In the genomic region with DNA sequence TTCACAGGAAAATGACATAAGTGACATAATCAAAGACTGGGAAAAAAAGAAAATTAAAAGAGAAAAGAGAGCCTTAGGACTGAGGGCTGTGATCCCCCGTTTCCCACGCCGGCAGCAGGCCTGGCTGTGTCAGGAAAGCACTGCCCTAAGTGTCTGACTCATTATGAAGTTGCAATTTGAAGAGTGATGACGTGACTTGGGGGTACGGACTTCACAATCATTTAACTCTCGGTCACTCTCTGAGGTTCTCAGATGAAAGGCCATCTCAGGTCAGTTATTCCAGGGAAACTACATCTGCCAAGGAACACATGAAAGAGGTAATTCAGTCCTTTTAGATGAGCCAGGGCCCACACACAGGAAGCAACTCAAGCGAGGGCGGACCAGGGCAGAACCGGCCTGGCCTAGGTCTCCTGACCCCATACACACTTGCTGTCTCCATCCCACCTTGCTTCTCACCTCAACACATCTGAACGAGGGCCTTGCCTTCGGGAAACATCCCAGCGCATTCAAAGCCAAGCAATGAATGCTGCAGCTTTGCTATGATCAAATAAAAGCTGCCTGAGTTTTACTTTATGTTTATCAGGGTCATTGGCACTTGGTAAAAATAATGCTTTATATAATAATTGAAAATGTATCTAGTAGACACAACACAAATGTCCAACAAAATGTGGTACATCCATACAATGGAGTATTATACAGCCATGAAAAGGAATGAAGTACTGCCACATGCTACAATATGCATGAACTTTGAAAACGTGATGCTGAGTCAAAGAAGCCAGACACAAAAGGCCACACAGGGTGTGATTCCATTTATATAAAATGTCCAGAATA, we compare ENCODE assay signal across 9 cellular contexts. TPM values are rescaled to one million over a fixed set of nuclear protein-coding genes. Genes with fewer than 3 reads are reported as not detected.
A peak's percentile ranks its signal among the peaks of the same experiment; 100 is the strongest.
DNase-seq lines count a peak whose midpoint lies in the region; ATAC-seq and TF ChIP-seq lines count a peak whose summit lies in the region.
"Had no signal": no experiment of that assay in that cellular context is flagged by ENCODE, and none has a peak within 500 bp of the region (broad histone marks: within the 10 kb centered on the region; RNA-seq: fewer than 3 reads in every experiment).

No MANE protein-coding gene starts in this region.

- CTCF ChIA-PET in activated CD4-positive, alpha-beta T cell treated with anti-CD3 and anti-CD28 coated beads for 36 hours (lab: Charles Lee) = no interaction called here
- CTCF ChIA-PET in activated CD4-positive, alpha-beta memory T cell treated with anti-CD3 and anti-CD28 coated beads for 36 hours (lab: Charles Lee) = no interaction called here

- DNase-seq in activated CD4-positive, alpha-beta T cell treated with anti-CD3 and anti-CD28 coated beads for 36 hours = peak; percentile 25
- no peak for DNase-seq in activated CD4-positive, alpha-beta T cell treated with anti-CD3 and anti-CD28 coated beads, Interleukin-2, amount 50 U/mL, for 48 hours
- peak; percentile 29 for DNase-seq in activated CD4-positive, alpha-beta memory T cell treated with anti-CD3 and anti-CD28 coated beads for 36 hours
- DNase-seq in heart right ventricle (peak; percentile 43 to 54), spleen (peak; percentile 72), GF-D8 (lab: John Stamatoyannopoulos, UW) (no peak)
- no peak for DNase-seq in activated CD4-positive, alpha-beta T cell treated with anti-CD3 and anti-CD28 coated beads, Interleukin-2, amount 50 U/mL, for 4 hours

- H3K36me3 Mint-ChIP-seq in activated CD4-positive, alpha-beta T cell treated with anti-CD3 and anti-CD28 coated beads for 36 hours (ENCODE audit: low read depth) = peaks cover 19% of the 10 kb centered on the region
- peaks cover 16% of the 10 kb centered on the region for H3K36me3 Mint-ChIP-seq in activated CD4-positive, alpha-beta memory T cell treated with anti-CD3 and anti-CD28 coated beads for 36 hours

- H3K4me3 Mint-ChIP-seq in activated CD4-positive, alpha-beta T cell treated with anti-CD3 and anti-CD28 coated beads for 36 hours = peak overlapping the region; percentile 82
- H3K4me3 Mint-ChIP-seq in activated CD4-positive, alpha-beta memory T cell treated with anti-CD3 and anti-CD28 coated beads for 36 hours = peak overlapping the region; percentile 6

- H3K27me3 Mint-ChIP-seq in activated CD4-positive, alpha-beta T cell treated with anti-CD3 and anti-CD28 coated beads for 36 hours = peaks cover 2% of the 10 kb centered on the region
- peaks cover 2% of the 10 kb centered on the region for H3K27me3 Mint-ChIP-seq in activated CD4-positive, alpha-beta memory T cell treated with anti-CD3 and anti-CD28 coated beads for 36 hours

- intact Hi-C loops in activated CD4-positive, alpha-beta T cell treated with anti-CD3 and anti-CD28 coated beads for 36 hours (cut with DNase I, micrococcal nuclease) = loop anchor here (5.0 to 10.0 kb wide), 6 partner anchors 243 to 1167 kb away; a partner anchor contains a TSS
- intact Hi-C loops in activated CD4-positive, alpha-beta memory T cell treated with anti-CD3 and anti-CD28 coated beads for 36 hours (cut with micrococcal nuclease) = loop anchor here (5.0 to 10.0 kb wide), 2 partner anchors 122 to 720 kb away; a partner anchor contains a TSS
- intact Hi-C loops in heart right ventricle (cut with DNase I) (loop anchor here in 9 of 10 donors (1.0 to 10.0 kb wide), 14 partner anchors 37 to 292 kb away; a partner anchor contains a TSS), spleen (cut with DNase I; ENCODE audit: low total_unique reads) (no loop called here)

- 35 to 41% methylated on average over 13 of the region's 13 CpGs for WGBS in heart right ventricle, 2 donors
- WGBS in spleen, 5 donors = 55 to 66% (median 59%) methylated on average over 13 of the region's 13 CpGs

- H3K36me3 ChIP-seq in heart right ventricle = peaks cover 0 to 16% (median 0%) of the 10 kb centered on the region in 9 donors
- H3K36me3 ChIP-seq in spleen = peaks cover 0 to 16% (median 0%) of the 10 kb centered on the region in 6 donors

- no peak for ATAC-seq in activated CD4-positive, alpha-beta T cell treated with anti-CD3 and anti-CD28 coated beads for 36 hours
- ATAC-seq in heart right ventricle (peak in 7 of 8 donors; percentile 17 to 63 (median 53)), GM21526 (IDR thresholded peaks at IDR 0.05; ENCODE audit: low FRiP score, unreplicated experiment) (no peak)

- peak overlapping the region; percentile 47 to 98 (median 97) for H3K27ac ChIP-seq in heart right ventricle
- H3K27ac ChIP-seq in spleen = peak overlapping the region; percentile 58 to 95 (median 90)
- H3K27ac ChIP-seq: BLaER1 had no signal

- H3K9me3 ChIP-seq in heart right ventricle (peaks cover 0 to 5% (median 0%) of the 10 kb centered on the region in 11 donors), spleen (peaks cover 0 to 4% (median 0%) of the 10 kb centered on the region in 8 donors)
- H3K9me3 ChIP-seq: BLaER1 had no signal

- POLR2A ChIA-PET in activated CD4-positive, alpha-beta T cell treated with anti-CD3 and anti-CD28 coated beads for 36 hours (lab: Charles Lee) = no interaction called here
- POLR2A ChIA-PET in activated CD4-positive, alpha-beta memory T cell treated with anti-CD3 and anti-CD28 coated beads for 36 hours (lab: Charles Lee) = no interaction called here

- H3K27me3 ChIP-seq in heart right ventricle (no peaks in the 10 kb centered on the region), spleen (replicated peaks in 1 of 7) (no peaks in the 10 kb centered on the region)
- H3K27me3 ChIP-seq: BLaER1 had no signal

- peaks cover 4% of the 10 kb centered on the region for H3K9me3 Mint-ChIP-seq in activated CD4-positive, alpha-beta T cell treated with anti-CD3 and anti-CD28 coated beads for 36 hours (ENCODE audit: low read depth)
- H3K9me3 Mint-ChIP-seq in activated CD4-positive, alpha-beta memory T cell treated with anti-CD3 and anti-CD28 coated beads for 36 hours = peaks cover 8% of the 10 kb centered on the region

- H3K4me3 ChIP-seq in heart right ventricle (peak overlapping the region in 3 of 10 donors; percentile 7 to 86 (median 85)), spleen (no peak overlapping the region)
- H3K4me3 ChIP-seq: BLaER1 had no signal

- no peak for TF ChIP-seq POLR2A in spleen (IDR thresholded peaks at IDR 0.05)

- peak overlapping the region; percentile 66 for H3K27ac Mint-ChIP-seq in activated CD4-positive, alpha-beta T cell treated with anti-CD3 and anti-CD28 coated beads for 36 hours
- peak overlapping the region; percentile 68 for H3K27ac Mint-ChIP-seq in activated CD4-positive, alpha-beta memory T cell treated with anti-CD3 and anti-CD28 coated beads for 36 hours

- H3K4me1 ChIP-seq in heart right ventricle (peaks cover 44 to 84% (median 79%) of the 10 kb centered on the region in 9 donors), spleen (peaks cover 41 to 89% (median 76%) of the 10 kb centered on the region in 6 donors)

- TF ChIP-seq CTCF in heart right ventricle (IDR thresholded peaks at IDR 0.05) = no peak
- TF ChIP-seq CTCF in spleen (IDR thresholded peaks at IDR 0.05 in 8 of 11, conservative IDR thresholded peaks at IDR 0.05 in 3 of 11) = no peak

- H3K4me1 Mint-ChIP-seq in activated CD4-positive, alpha-beta T cell treated with anti-CD3 and anti-CD28 coated beads for 36 hours = peaks cover 43% of the 10 kb centered on the region
- H3K4me1 Mint-ChIP-seq in activated CD4-positive, alpha-beta memory T cell treated with anti-CD3 and anti-CD28 coated beads for 36 hours (ENCODE audit: low read depth) = peaks cover 54% of the 10 kb centered on the region

RNA-seq across cellular contexts. Expression of a gene that starts 2.7 kb away (rescaled TPM):
- 10 to 100 TPM; 25.0 to 25.4 TPM for total RNA-seq in activated CD4-positive, alpha-beta T cell treated with anti-CD3 and anti-CD28 coated beads for 36 hours
- 10 to 100 TPM; 27.4 to 30.2 TPM for total RNA-seq in activated CD4-positive, alpha-beta memory T cell treated with anti-CD3 and anti-CD28 coated beads for 36 hours
- total RNA-seq in heart right ventricle (10 to 100 TPM; 28.4 to 48.7 (median 35.1) TPM), spleen (10 to 100 TPM; 32.2 to 71.3 (median 47.8) TPM)
- polyA plus RNA-seq in heart right ventricle (1 to 10 TPM; 4.2 to 7.5 TPM), spleen (1 to 10 TPM; 1.7 to 8.6 (median 2.7) TPM)

RNA-seq across cellular contexts. Expression of a gene that starts 25.2 kb away (rescaled TPM):
- not detected for total RNA-seq in activated CD4-positive, alpha-beta T cell treated with anti-CD3 and anti-CD28 coated beads for 36 hours
- total RNA-seq in activated CD4-positive, alpha-beta memory T cell treated with anti-CD3 and anti-CD28 coated beads for 36 hours = not detected
- not detected for total RNA-seq in heart right ventricle
- polyA plus RNA-seq in heart right ventricle = not detected
- total RNA-seq in spleen = under 1 TPM in 1 of 7 donors, not detected in 6; 0.42 TPM
- polyA plus RNA-seq in spleen = not detected

Comparison
In these comparisons a context has a peak if more than half of its experiments do, and no peak if none do; other contexts are left out.
1. DNase-seq: peak in activated CD4-positive, alpha-beta T cell treated with anti-CD3 and anti-CD28 coated beads for 36 hours (single experiment), activated CD4-positive, alpha-beta memory T cell treated with anti-CD3 and anti-CD28 coated beads for 36 hours (single experiment), heart right ventricle (2 of 2) and spleen (single experiment); none in activated CD4-positive, alpha-beta T cell treated with anti-CD3 and anti-CD28 coated beads, Interleukin-2, amount 50 U/mL, for 48 hours (0 of 2), activated CD4-positive, alpha-beta T cell treated with anti-CD3 and anti-CD28 coated beads, Interleukin-2, amount 50 U/mL, for 4 hours (0 of 2) and GF-D8 (single experiment).
2. ATAC-seq: peak in heart right ventricle (7 of 8); none in activated CD4-positive, alpha-beta T cell treated with anti-CD3 and anti-CD28 coated beads for 36 hours (single experiment) and GM21526 (single experiment).